ENCODE assay signal across 32 cellular contexts in the genomic region with DNA sequence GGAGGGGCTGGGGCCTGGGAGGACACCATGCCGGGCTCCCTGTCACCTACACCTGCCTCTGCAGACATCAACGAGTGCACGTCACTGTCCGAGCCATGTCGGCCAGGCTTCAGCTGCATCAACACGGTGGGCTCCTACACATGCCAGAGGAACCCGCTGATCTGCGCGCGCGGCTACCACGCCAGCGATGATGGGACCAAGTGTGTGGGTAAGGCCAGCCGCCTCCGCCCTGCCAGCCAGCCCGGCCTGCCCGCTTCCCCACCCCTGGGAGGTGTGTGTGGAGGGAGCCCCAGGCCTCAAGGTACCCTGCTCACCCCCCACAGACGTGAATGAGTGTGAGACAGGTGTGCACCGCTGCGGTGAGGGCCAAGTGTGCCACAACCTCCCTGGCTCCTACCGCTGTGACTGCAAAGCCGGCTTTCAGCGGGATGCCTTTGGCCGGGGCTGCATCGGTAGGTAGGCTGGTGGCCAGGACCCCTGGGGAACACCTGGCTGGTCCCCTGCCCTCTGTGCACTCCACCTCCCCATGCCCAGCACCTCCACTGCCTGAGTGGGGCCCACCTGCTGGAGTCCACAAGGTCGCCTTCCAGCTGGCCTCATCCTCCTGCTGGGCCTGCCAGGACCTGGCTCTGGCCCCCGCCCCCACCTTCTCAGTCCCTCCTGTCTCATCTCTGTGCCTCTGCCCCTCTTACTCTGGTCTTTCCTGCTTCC.
"Had no signal": no experiment of that assay in that cellular context is flagged by ENCODE, and none has a peak within 500 bp of the region (broad histone marks: within the 10 kb centered on the region; RNA-seq: fewer than 3 reads in every experiment).

No MANE protein-coding gene starts in this region.

- H3K27ac Mint-ChIP-seq: activated CD8-positive, alpha-beta T cell treated with anti-CD3 and anti-CD28 coated beads, Interleukin-2, amount 10 ng/mL, durations not matched to agents 7 days and 5 days; activated naive CD4-positive, alpha-beta T cell treated with anti-CD3 and anti-CD28 coated beads, Interleukin-2, amount 50 U/mL, for 24 hours; activated naive CD8-positive, alpha-beta T cell treated with anti-CD3 and anti-CD28 coated beads, Interleukin-2, amount 10 ng/mL, durations not matched to agents 7 days and 5 days; activated T-cell treated with anti-CD3 and anti-CD28 coated beads, Interleukin-2, amount 50 U/mL, for 24 hours; activated T-helper 2 cell treated with anti-CD3 and anti-CD28 coated beads, Interferon-gamma antibody, Interleukin-2, Interleukin-4, amounts not matched to agents 10 μg/mL and 5 μg/mL and 100 μg/mL, durations not matched to agents 14 hours and 24 hours and 36 hours; T-helper 1 cell treated with Interleukin-12 subunit alpha and Interleukin-12 subunit beta and Interleukin-4 antibody, amounts not matched to agents 30 μg/mL and 1 μg/mL, for 36 hours had no signal

- H3K4me1 Mint-ChIP-seq: activated naive CD4-positive, alpha-beta T cell treated with anti-CD3 and anti-CD28 coated beads, Interleukin-2, amount 50 U/mL, for 24 hours; activated naive CD8-positive, alpha-beta T cell treated with anti-CD3 and anti-CD28 coated beads, Interleukin-2, amount 10 ng/mL, durations not matched to agents 7 days and 5 days had no signal

- H3K9me3 Mint-ChIP-seq: activated naive CD4-positive, alpha-beta T cell treated with anti-CD3 and anti-CD28 coated beads, Interleukin-2, amount 50 U/mL, for 24 hours; activated naive CD8-positive, alpha-beta T cell treated with anti-CD3 and anti-CD28 coated beads, Interleukin-2, amount 10 ng/mL, durations not matched to agents 7 days and 5 days; activated T-cell treated with anti-CD3 and anti-CD28 coated beads, Interleukin-2, amount 50 U/mL, for 24 hours; activated T-helper 2 cell treated with anti-CD3 and anti-CD28 coated beads, Interferon-gamma antibody, Interleukin-2, Interleukin-4, amounts not matched to agents 10 μg/mL and 5 μg/mL and 100 μg/mL, durations not matched to agents 14 hours and 24 hours and 36 hours; T-helper 1 cell treated with Interleukin-12 subunit alpha and Interleukin-12 subunit beta and Interleukin-4 antibody, amounts not matched to agents 30 μg/mL and 1 μg/mL, for 36 hours had no signal

- H3K4me3 Mint-ChIP-seq: activated CD8-positive, alpha-beta T cell treated with anti-CD3 and anti-CD28 coated beads, Interleukin-2, amount 10 ng/mL, durations not matched to agents 7 days and 5 days; activated naive CD4-positive, alpha-beta T cell treated with anti-CD3 and anti-CD28 coated beads, Interleukin-2, amount 50 U/mL, for 24 hours; activated naive CD8-positive, alpha-beta T cell treated with anti-CD3 and anti-CD28 coated beads, Interleukin-2, amount 10 ng/mL, durations not matched to agents 7 days and 5 days; activated T-cell treated with anti-CD3 and anti-CD28 coated beads, Interleukin-2, amount 50 U/mL, for 24 hours; T-helper 1 cell treated with Interleukin-12 subunit alpha and Interleukin-12 subunit beta and Interleukin-4 antibody, amounts not matched to agents 30 μg/mL and 1 μg/mL, for 36 hours had no signal

- H3K4me3 ChIP-seq: ascending aorta, cardiac muscle cell, MG63, PC-9, SJCRH30, SK-N-MC had no signal

- H3K4me1 ChIP-seq: ascending aorta, SJCRH30 had no signal

- H3K36me3 Mint-ChIP-seq: activated naive CD4-positive, alpha-beta T cell treated with anti-CD3 and anti-CD28 coated beads, Interleukin-2, amount 50 U/mL, for 24 hours; activated naive CD8-positive, alpha-beta T cell treated with anti-CD3 and anti-CD28 coated beads, Interleukin-2, amount 10 ng/mL, durations not matched to agents 7 days and 5 days had no signal

- ATAC-seq: activated CD8-positive, alpha-beta T cell treated with anti-CD3 and anti-CD28 coated beads, Interleukin-2, amount 10 ng/mL, durations not matched to agents 7 days and 5 days had no signal

- DNase-seq: activated CD4-positive, alpha-beta T cell treated with anti-CD3 and anti-CD28 coated beads for 1 hour; activated CD4-positive, alpha-beta T cell treated with anti-CD3 and anti-CD28 coated beads for 48 hours; activated CD4-positive, alpha-beta T cell treated with anti-CD3 and anti-CD28 coated beads, Interleukin-2, amount 50 U/mL, for 4 hours; activated CD4-positive, CD25-positive, alpha-beta regulatory T cell; activated CD8-positive, alpha-beta T cell treated with anti-CD3 and anti-CD28 coated beads, Interleukin-2, amount 10 ng/mL, durations not matched to agents 7 days and 5 days; activated gamma-delta T cell; activated naive CD4-positive, alpha-beta T cell treated with Interleukin-2 at 50 U/mL for 16 hours; activated naive CD8-positive, alpha-beta T cell treated with anti-CD3 and anti-CD28 coated beads, Interleukin-2, amount 10 ng/mL, durations not matched to agents 7 days and 5 days; activated T-cell treated with anti-CD3 and anti-CD28 coated beads, Interleukin-2, amount 50 U/mL, for 24 hours; amygdala; Kasumi-1; KG1; MG63; NCI-H1048; NCI-H1105 treated with DMSO at 0.1 percent for 48 hours; NCI-H1436 treated with DMSO at 0.1 percent for 48 hours; NCI-H1694 treated with DMSO at 0.1 percent for 48 hours; NCI-H2029; NCI-H510A; NCI-H526; NCI-H748 treated with DMSO at 0.1 percent for 48 hours; PC-9; SHP77; SJCRH30; T-helper 9 cell had no signal

- H3K27me3 ChIP-seq: ascending aorta, cardiac muscle cell, MG63 had no signal

- H3K9me3 ChIP-seq: ascending aorta, MG63, SJCRH30 had no signal

- H3K36me3 ChIP-seq: cardiac muscle cell, MG63, SJCRH30 had no signal

- H2AFZ ChIP-seq: PC-9 had no signal

- H3K27me3 Mint-ChIP-seq: activated naive CD4-positive, alpha-beta T cell treated with anti-CD3 and anti-CD28 coated beads, Interleukin-2, amount 50 U/mL, for 24 hours; activated naive CD8-positive, alpha-beta T cell treated with anti-CD3 and anti-CD28 coated beads, Interleukin-2, amount 10 ng/mL, durations not matched to agents 7 days and 5 days; activated T-cell treated with anti-CD3 and anti-CD28 coated beads, Interleukin-2, amount 50 U/mL, for 24 hours had no signal

- H3K4me2 ChIP-seq: PC-9 had no signal

- H3K27ac ChIP-seq: ascending aorta, cardiac muscle cell, PC-9, SJCRH30, SK-N-MC, VCaP had no signal
